ENCODE assay signal across 17 cellular contexts in the genomic region with DNA sequence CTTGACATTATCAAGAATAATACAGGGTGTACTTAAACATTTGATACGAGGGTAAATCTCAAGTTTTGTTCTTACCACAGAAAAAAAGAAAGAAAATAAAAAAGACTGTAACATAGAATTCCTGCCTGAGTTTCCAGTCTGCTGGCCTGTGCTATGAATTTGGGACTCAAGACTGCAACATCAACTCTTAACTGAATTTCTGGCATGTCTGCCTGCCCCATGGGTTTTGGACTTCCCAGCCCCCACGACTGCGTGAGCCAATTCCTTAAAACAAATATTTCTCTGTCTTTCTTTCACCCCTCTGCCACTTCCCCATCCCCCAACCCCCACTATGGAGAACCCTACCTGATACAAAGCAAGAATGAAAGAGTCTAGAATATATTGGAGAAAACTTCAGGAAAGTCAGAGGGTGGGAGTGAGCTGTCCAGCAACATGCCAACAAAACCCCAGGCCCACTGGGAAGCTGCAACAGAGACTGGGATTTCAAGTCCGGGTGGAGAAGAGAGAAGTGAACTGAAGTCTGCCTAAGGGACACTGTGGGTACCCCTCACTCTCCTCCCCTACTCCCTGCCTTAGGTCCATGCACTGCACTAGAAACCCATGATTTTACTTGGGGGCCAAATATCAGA. TPM values are rescaled to one million over a fixed set of nuclear protein-coding genes. Genes with fewer than 3 reads are reported as not detected.
DNase-seq lines count a peak whose midpoint lies in the region; ATAC-seq and TF ChIP-seq lines count a peak whose summit lies in the region.
"Had no signal": no experiment of that assay in that cellular context is flagged by ENCODE, and none has a peak within 500 bp of the region (broad histone marks: within the 10 kb centered on the region; RNA-seq: fewer than 3 reads in every experiment).

No MANE protein-coding gene starts in this region.

- H3K27ac Mint-ChIP-seq in T-helper 1 cell treated with Interleukin-12 subunit alpha and Interleukin-12 subunit beta and Interleukin-4 antibody, amounts not matched to agents 30 μg/mL and 1 μg/mL, for 36 hours, result peak overlapping the region; percentile 83
- no peak overlapping the region for H3K27ac Mint-ChIP-seq in mesothelial cell of epicardium

- DNase-seq in T-helper 1 cell (no peak), mesothelial cell of epicardium (ENCODE audit: low spot score in 2 of 2, unreplicated experiment in 2 of 2) (no peak), NCI-H1694 treated with DMSO at 0.1 percent for 48 hours (lab: John Stamatoyannopoulos, UW) (no peak)
- DNase-seq in effector memory CD4-positive, alpha-beta T cell, result no peak
- DNase-seq: 8988T; activated CD4-positive, alpha-beta T cell treated with anti-CD3 and anti-CD28 coated beads, Interleukin-2, amount 50 U/mL, for 4 hours; mesendoderm; NCI-H1417; NCI-H446; PC-3 had no signal

- H3K27me3 Mint-ChIP-seq in T-helper 1 cell treated with Interleukin-12 subunit alpha and Interleukin-12 subunit beta and Interleukin-4 antibody, amounts not matched to agents 30 μg/mL and 1 μg/mL, for 36 hours (ENCODE audit: low read depth), result no peaks in the 10 kb centered on the region
- H3K27me3 Mint-ChIP-seq in mesothelial cell of epicardium (ENCODE audit: low read depth), result no peaks in the 10 kb centered on the region

- peaks cover 21% of the 10 kb centered on the region for H3K4me1 Mint-ChIP-seq in T-helper 1 cell treated with Interleukin-12 subunit alpha and Interleukin-12 subunit beta and Interleukin-4 antibody, amounts not matched to agents 30 μg/mL and 1 μg/mL, for 36 hours (ENCODE audit: low read depth)
- peaks cover 12% of the 10 kb centered on the region for H3K4me1 Mint-ChIP-seq in mesothelial cell of epicardium

- H3K36me3 Mint-ChIP-seq in T-helper 1 cell treated with Interleukin-12 subunit alpha and Interleukin-12 subunit beta and Interleukin-4 antibody, amounts not matched to agents 30 μg/mL and 1 μg/mL, for 36 hours (ENCODE audit: low read depth), result peaks cover 4% of the 10 kb centered on the region
- H3K36me3 Mint-ChIP-seq in mesothelial cell of epicardium, result peaks cover 2% of the 10 kb centered on the region

- H3K4me3 Mint-ChIP-seq in T-helper 1 cell treated with Interleukin-12 subunit alpha and Interleukin-12 subunit beta and Interleukin-4 antibody, amounts not matched to agents 30 μg/mL and 1 μg/mL, for 36 hours, result no peak overlapping the region
- H3K4me3 Mint-ChIP-seq in mesothelial cell of epicardium, result no peak overlapping the region

- H3K27ac ChIP-seq in effector memory CD4-positive, alpha-beta T cell (ENCODE audit: insufficient read depth, low read length, poor library complexity, severe bottlenecking), result peak overlapping the region; percentile 30
- H3K27ac ChIP-seq: gastroesophageal sphincter had no signal

- H3K4me3 ChIP-seq in effector memory CD4-positive, alpha-beta T cell (ENCODE audit: insufficient read depth, low read depth, low read length, poor library complexity, severe bottlenecking), result no peak overlapping the region
- H3K4me3 ChIP-seq: gastroesophageal sphincter, skin epidermis had no signal

- H3K36me3 ChIP-seq in effector memory CD4-positive, alpha-beta T cell (ENCODE audit: control insufficient read depth, insufficient read depth, low read length), result no peaks in the 10 kb centered on the region
- H3K36me3 ChIP-seq: gastroesophageal sphincter had no signal

- H3K9me3 ChIP-seq in effector memory CD4-positive, alpha-beta T cell (ENCODE audit: control insufficient read depth, low read length), result no peaks in the 10 kb centered on the region
- H3K9me3 ChIP-seq: gastroesophageal sphincter had no signal

- peaks cover 6% of the 10 kb centered on the region for H3K9me3 Mint-ChIP-seq in T-helper 1 cell treated with Interleukin-12 subunit alpha and Interleukin-12 subunit beta and Interleukin-4 antibody, amounts not matched to agents 30 μg/mL and 1 μg/mL, for 36 hours
- H3K9me3 Mint-ChIP-seq in mesothelial cell of epicardium, result peaks cover 10% of the 10 kb centered on the region
- H3K9me3 Mint-ChIP-seq: immature natural killer cell had no signal

- TF ChIP-seq CTCF in mesothelial cell of epicardium (IDR thresholded peaks at IDR 0.05; ENCODE audit: unreplicated experiment), result no peak

- H3K27me3 ChIP-seq in effector memory CD4-positive, alpha-beta T cell (replicated peaks; ENCODE audit: control insufficient read depth, insufficient read depth, low read length, poor library complexity, severe bottlenecking), result no peaks in the 10 kb centered on the region
- H3K27me3 ChIP-seq: gastroesophageal sphincter had no signal

- peaks cover 4% of the 10 kb centered on the region for H3K4me1 ChIP-seq in effector memory CD4-positive, alpha-beta T cell (ENCODE audit: control insufficient read depth, insufficient read depth, low read length, poor library complexity, severe bottlenecking)
- H3K4me1 ChIP-seq: gastroesophageal sphincter had no signal

- ATAC-seq in GM19043 (IDR thresholded peaks at IDR 0.05; ENCODE audit: low read depth, unreplicated experiment) (peak; percentile 4), HG03280 (IDR thresholded peaks at IDR 0.05; ENCODE audit: unreplicated experiment) (peak; percentile 1), GM18868 (IDR thresholded peaks at IDR 0.05; ENCODE audit: unreplicated experiment) (no peak)
- ATAC-seq: gastroesophageal sphincter, PC-3 had no signal

RNA-seq across cellular contexts. Expression of gene MARCHF3, which starts 43.0 kb away (rescaled TPM):
- total RNA-seq in mesothelial cell of epicardium, result 8.0 to 9.4 TPM (median 8.5 TPM) in 3 replicates
